ENCODE assay signal across 8 cellular contexts in the genomic region with DNA sequence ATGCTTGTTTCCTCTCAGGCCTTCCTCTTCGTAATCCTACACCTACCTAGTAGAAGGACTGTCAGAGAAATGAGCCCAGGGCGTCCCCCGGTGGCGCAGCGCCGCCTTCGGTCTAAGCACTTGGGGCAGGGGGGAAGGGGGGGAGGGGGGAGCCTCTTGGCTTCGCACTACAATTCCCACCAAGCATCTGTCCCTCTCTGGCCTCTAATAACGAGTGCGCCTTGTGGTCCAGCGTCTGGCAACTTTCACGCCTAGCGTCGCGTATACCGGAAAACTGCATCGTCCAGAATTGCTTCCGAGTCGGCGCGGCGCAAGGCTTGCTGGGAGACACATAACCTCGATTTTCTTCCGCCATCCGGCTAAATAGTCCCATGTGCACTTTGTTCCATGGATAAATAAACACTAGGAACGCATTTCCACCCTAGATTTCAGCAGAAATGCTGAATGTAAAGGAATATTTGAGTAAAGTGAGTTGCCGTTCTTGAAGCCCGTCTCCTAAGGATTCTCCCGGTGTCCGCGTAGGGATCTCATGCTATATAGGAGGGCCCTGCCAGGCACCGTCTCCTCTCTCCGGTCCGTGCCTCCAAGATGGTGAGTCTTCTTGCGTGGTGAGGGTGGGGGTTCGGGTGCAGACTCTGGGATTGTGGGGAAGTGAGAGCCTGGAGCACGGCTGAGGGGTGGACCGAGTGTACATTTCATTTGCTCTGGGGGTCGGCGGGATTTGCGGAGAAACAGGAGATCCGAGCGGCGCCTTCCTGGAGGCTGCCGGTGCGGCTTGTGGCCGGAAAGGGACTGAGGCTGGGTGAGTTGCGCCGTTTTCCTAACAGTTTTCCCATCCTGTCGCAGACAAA. TPM values are rescaled to one million over a fixed set of nuclear protein-coding genes. Genes with fewer than 3 reads are reported as not detected.
DNase-seq lines count a peak whose midpoint lies in the region; ATAC-seq, FAIRE-seq and TF ChIP-seq lines count a peak whose summit lies in the region.

A gene (plus strand): TSS at position 340 of the 851 bp plus-strand sequence. CDS start 249 bp downstream, at position 589.

- H3K27me3 ChIP-seq in heart left ventricle = no peaks in the 10 kb centered on the region

- intact Hi-C loops in heart left ventricle (cut with DNase I) = loop anchor here (1.0 to 10.0 kb wide), 11 partner anchors 45 to 300 kb away; a partner anchor contains a TSS

- H3K4me3 ChIP-seq in heart left ventricle = peak within 1 kb of the TSS; percentile 66 to 97 (median 83)

- H3K27ac ChIP-seq in adipose tissue (ENCODE audit: low read depth, low read length) (peak within 1 kb of the TSS; percentile 73), heart left ventricle (peak within 1 kb of the TSS; percentile 89 to 99 (median 96))

- FAIRE-seq in GM12891 (lab: Jason Lieb, UNC) = peak; percentile 98

- H3K4me1 ChIP-seq in heart left ventricle = peaks cover 3 to 23% (median 17%) of the 10 kb centered on the region in 12 donors

- peaks cover 24% of the 10 kb centered on the region for H3K4me1 Mint-ChIP-seq in type B pancreatic cell (ENCODE audit: unreplicated experiment)

- H3K36me3 Mint-ChIP-seq in type B pancreatic cell = peaks cover 17% of the 10 kb centered on the region

- peak; percentile 22 to 65 (median 50) for TF ChIP-seq CTCF in heart left ventricle (IDR thresholded peaks at IDR 0.05)
- peak; percentile 62 for TF ChIP-seq CTCF in type B pancreatic cell (conservative IDR thresholded peaks at IDR 0.05)

- H3K27ac Mint-ChIP-seq in type B pancreatic cell = peak within 1 kb of the TSS; percentile 96

- no peaks in the 10 kb centered on the region for H3K9me3 Mint-ChIP-seq in type B pancreatic cell

- peaks cover 0 to 46% (median 37%) of the 10 kb centered on the region in 9 donors for H3K36me3 ChIP-seq in heart left ventricle

- DNase-seq in GM12891 (ENCODE audit: insufficient read length, low spot score) (peak; percentile 64), NCI-H1436 (lab: John Stamatoyannopoulos, UW) (peak; percentile 98), T follicular helper cell (ENCODE audit: low read depth) (peak; percentile 90), heart left ventricle (peak; percentile 95 to 99 (median 97)), pons (ENCODE audit: low spot score) (peak; percentile 99), type B pancreatic cell (ENCODE audit: extremely low spot score, unreplicated experiment) (peak; percentile 93)

- 0% methylated on average over 48 to 50 of the region's 50 CpGs for WGBS in adipose tissue, 3 donors
- WGBS in heart left ventricle, 4 donors = 0 to 1% (median 0%) methylated on average over 44 to 50 of the region's 50 CpGs

- no peaks in the 10 kb centered on the region for H3K9me3 ChIP-seq in heart left ventricle

- TF ChIP-seq POLR2A in GM12891 (IDR thresholded peaks at IDR 0.05; ENCODE audit: low read depth, low read length) (peak; percentile 100), heart left ventricle (IDR thresholded peaks at IDR 0.05) (peak in 1 of 2 donors; percentile 52)

- H3K4me3 Mint-ChIP-seq in type B pancreatic cell = peak within 1 kb of the TSS; percentile 98

- ATAC-seq in HG02840 (IDR thresholded peaks at IDR 0.05; ENCODE audit: low FRiP score, unreplicated experiment) (peak; percentile 97), heart left ventricle (peak; percentile 96 to 98 (median 97))

- H3K27me3 Mint-ChIP-seq in type B pancreatic cell = no peaks in the 10 kb centered on the region

TF ChIP-seq in GM12891, 5 proteins besides CTCF, POLR2A, EP300 and RAD21:
- TF ChIP-seq SPI1 (IDR thresholded peaks at IDR 0.05; ENCODE audit: low read depth, low read length) (peak; percentile 37), POLR2AphosphoS5 (IDR thresholded peaks at IDR 0.05; ENCODE audit: low read depth, low read length) (peak; percentile 100), TAF1 (IDR thresholded peaks at IDR 0.05; ENCODE audit: low read depth, low read length) (peak; percentile 99), POU2F2 (IDR thresholded peaks at IDR 0.05; ENCODE audit: low read depth, low read length) (peak; percentile 97), PAX5 (IDR thresholded peaks at IDR 0.05; ENCODE audit: insufficient read depth, low read length, severe bottlenecking) (no peak)

RNA-seq across cellular contexts. Expression of the gene that starts here (rescaled TPM):
- polyA plus RNA-seq in GM12891 (2012; ENCODE audit: low read depth, missing spikeins) = 1,337 TPM
- polyA plus RNA-seq in adipose tissue = 1,000 to 10,000 TPM; 1,111 to 1,459 (median 1,152) TPM
- total RNA-seq in heart left ventricle = 100 to 1,000 TPM in 2 of 9 donors, 10 to 100 TPM in 7; 11.7 to 616 (median 23.2) TPM
- polyA plus RNA-seq in heart left ventricle = 1,000 to 10,000 TPM in 1 of 2 donors, 100 to 1,000 TPM in 1; 933 to 1,433 TPM
- 20.2 and 38.7 TPM in 2 replicates for total RNA-seq in type B pancreatic cell (ENCODE audit: low replicate concordance)

Comparison
In these comparisons a context has a peak if more than half of its experiments do, and no peak if none do; other contexts are left out.
1. Peak in every context shown above with its lines: DNase-seq, ATAC-seq, H3K4me3 ChIP-seq and H3K27ac ChIP-seq.